In genomic region chrX:133849676-133850075, GRCh38 we compare ENCODE assay signal across 18 cellular contexts.
"Had no signal": no experiment of that assay in that cellular context is flagged by ENCODE, and none has a peak within 500 bp of the region (broad histone marks: within the 10 kb centered on the region; RNA-seq: fewer than 3 reads in every experiment).

No MANE protein-coding gene starts in this region.

- H3K27me3 ChIP-seq: transverse colon had no signal

- H3K4me3 ChIP-seq: lung, mucosa of descending colon, skin epidermis, transverse colon had no signal

- H3K4me3 Mint-ChIP-seq: activated CD4-positive, alpha-beta T cell treated with anti-CD3 and anti-CD28 coated beads, Interleukin-2, amount 10 ng/mL, durations not matched to agents 7 days and 5 days; activated naive CD8-positive, alpha-beta T cell treated with anti-CD3 and anti-CD28 coated beads, Interleukin-2, amount 50 U/mL, for 24 hours; effector memory CD8-positive, alpha-beta T cell; immature natural killer cell; natural killer cell had no signal

- H3K36me3 Mint-ChIP-seq: immature natural killer cell, natural killer cell had no signal

- H3K27ac Mint-ChIP-seq: activated CD4-positive, alpha-beta T cell treated with anti-CD3 and anti-CD28 coated beads, Interleukin-2, amount 10 ng/mL, durations not matched to agents 7 days and 5 days; activated naive CD8-positive, alpha-beta T cell treated with anti-CD3 and anti-CD28 coated beads, Interleukin-2, amount 50 U/mL, for 24 hours; effector memory CD8-positive, alpha-beta T cell; immature natural killer cell; natural killer cell had no signal

- H3K27ac ChIP-seq: skin epidermis, transverse colon had no signal

- H3K9me3 ChIP-seq: mucosa of descending colon, transverse colon had no signal

- H3K36me3 ChIP-seq: transverse colon had no signal

- H3K27me3 Mint-ChIP-seq: activated naive CD8-positive, alpha-beta T cell treated with anti-CD3 and anti-CD28 coated beads, Interleukin-2, amount 50 U/mL, for 24 hours had no signal

- H3K9me3 Mint-ChIP-seq: activated CD4-positive, alpha-beta T cell treated with anti-CD3 and anti-CD28 coated beads, Interleukin-2, amount 10 ng/mL, durations not matched to agents 7 days and 5 days; activated naive CD8-positive, alpha-beta T cell treated with anti-CD3 and anti-CD28 coated beads, Interleukin-2, amount 50 U/mL, for 24 hours; effector memory CD8-positive, alpha-beta T cell; immature natural killer cell; natural killer cell had no signal

- H3K4me1 Mint-ChIP-seq: activated CD4-positive, alpha-beta T cell treated with anti-CD3 and anti-CD28 coated beads, Interleukin-2, amount 10 ng/mL, durations not matched to agents 7 days and 5 days; activated naive CD8-positive, alpha-beta T cell treated with anti-CD3 and anti-CD28 coated beads, Interleukin-2, amount 50 U/mL, for 24 hours; immature natural killer cell; natural killer cell had no signal

- ATAC-seq: activated naive CD8-positive, alpha-beta T cell treated with anti-CD3 and anti-CD28 coated beads, Interleukin-2, amount 50 U/mL, for 24 hours; effector memory CD8-positive, alpha-beta T cell; mucosa of descending colon; natural killer cell had no signal

- DNase-seq: activated CD4-positive, alpha-beta T cell treated with anti-CD3 and anti-CD28 coated beads, Interleukin-2, amount 10 ng/mL, durations not matched to agents 7 days and 5 days; activated CD4-positive, CD25-positive, alpha-beta regulatory T cell; activated CD8-positive, alpha-beta memory T cell treated with anti-CD3 and anti-CD28 coated beads for 24 hours; activated naive CD4-positive, alpha-beta T cell treated with Interleukin-2 at 50 U/mL for 16 hours; activated naive CD8-positive, alpha-beta T cell treated with anti-CD3 and anti-CD28 coated beads, Interleukin-2, amount 50 U/mL, for 24 hours; aorta; dermis blood vessel endothelial cell; effector memory CD8-positive, alpha-beta T cell; immature natural killer cell; mucosa of descending colon; natural killer cell; stimulated activated CD4-positive, alpha-beta T cell treated with anti-CD3 and anti-CD28 coated beads, Interleukin-4, amount 100 ng/mL, for 4 hours; stimulated activated CD8-positive, alpha-beta memory T cell treated with anti-CD3 and anti-CD28 coated beads, Interleukin-4, amount 100 ng/mL, for 48 hours; stimulated activated naive CD4-positive, alpha-beta T cell treated with Interleukin-2 at 50 U/mL for 16 hours; substantia nigra; transverse colon had no signal

- H3K4me1 ChIP-seq: transverse colon had no signal
